In genomic region chr1:118773656-118774055, GRCh38 we compare ENCODE assay signal across 23 cellular contexts.
"Had no signal": no experiment of that assay in that cellular context is flagged by ENCODE, and none has a peak within 500 bp of the region (broad histone marks: within the 10 kb centered on the region; RNA-seq: fewer than 3 reads in every experiment).

No MANE protein-coding gene starts in this region.

- H3K4me1 ChIP-seq: colonic mucosa, heart right ventricle, suprapubic skin, transverse colon, uterus had no signal

- H3K36me3 ChIP-seq: brain microvascular endothelial cell, colonic mucosa, heart right ventricle, suprapubic skin, transverse colon, uterus had no signal

- H3K4me3 ChIP-seq: colonic mucosa, dorsolateral prefrontal cortex, heart right ventricle, lung, suprapubic skin, transverse colon, uterus had no signal

- DNase-seq: activated B cell treated with CpG ODN at 0.5 μM for 24 hours; activated CD4-positive, alpha-beta T cell treated with anti-CD3 and anti-CD28 coated beads for 36 hours; activated CD4-positive, alpha-beta T cell treated with anti-CD3 and anti-CD28 coated beads, Interleukin-2, amount 50 U/mL, for 4 hours; activated CD8-positive, alpha-beta memory T cell treated with anti-CD3 and anti-CD28 coated beads for 24 hours; activated CD8-positive, alpha-beta memory T cell treated with anti-CD3 and anti-CD28 coated beads, Interleukin-2, amount 50 U/mL, for 4 hours; activated T-cell treated with anti-CD3 and anti-CD28 coated beads, Interleukin-2, amount 50 U/mL, for 24 hours; aorta; brain microvascular endothelial cell; colonic mucosa; dorsolateral prefrontal cortex; heart right ventricle; naive thymus-derived CD4-positive, alpha-beta T cell; occipital lobe; posterior cingulate gyrus; small intestine; stimulated activated CD4-positive, alpha-beta T cell treated with anti-CD3 and anti-CD28 coated beads, Interleukin-2, amount 100 ng/mL, for 24 hours; stimulated activated naive CD8-positive, alpha-beta T cell treated with anti-CD3 and anti-CD28 coated beads, Interleukin-15, amount 100 ng/mL, for 72 hours; T1000; transverse colon; uterus had no signal

- H3K27ac ChIP-seq: brain microvascular endothelial cell, colonic mucosa, dorsolateral prefrontal cortex, epithelial cell of prostate, heart right ventricle, suprapubic skin, transverse colon, uterus had no signal

- H3K9me3 ChIP-seq: colonic mucosa, suprapubic skin, transverse colon, uterus had no signal

- H3K27me3 ChIP-seq: brain microvascular endothelial cell, colonic mucosa, heart right ventricle, suprapubic skin, transverse colon, uterus had no signal
